Comparison of ENCODE assay signal across 12 cellular contexts in genomic region chr13:113546571-113547247, GRCh38. TPM values are rescaled to one million over a fixed set of nuclear protein-coding genes. Genes with fewer than 3 reads are reported as not detected.
DNase-seq lines count a peak whose midpoint lies in the region; ATAC-seq, FAIRE-seq and TF ChIP-seq lines count a peak whose summit lies in the region.
"Had no signal": no experiment of that assay in that cellular context is flagged by ENCODE, and none has a peak within 500 bp of the region (broad histone marks: within the 10 kb centered on the region; RNA-seq: fewer than 3 reads in every experiment).

No MANE protein-coding gene starts in this region.

- FAIRE-seq in pancreas (lab: Jason Lieb, UNC) = no peak

- H3K9me3 ChIP-seq in body of pancreas = no peaks in the 10 kb centered on the region
- H3K9me3 ChIP-seq in left ventricle myocardium inferior (replicated peaks) = no peaks in the 10 kb centered on the region
- no peaks in the 10 kb centered on the region for H3K9me3 ChIP-seq in pancreas
- H3K9me3 ChIP-seq: SK-N-SH had no signal

- peaks cover 0 to 2% of the 10 kb centered on the region in 2 donors for H3K36me3 ChIP-seq in body of pancreas (replicated peaks in 1 of 2; ENCODE audit: insufficient read depth in 1 of 2, low read depth in 2 of 2)
- H3K36me3 ChIP-seq in left ventricle myocardium inferior = peaks cover 34% of the 10 kb centered on the region
- H3K36me3 ChIP-seq in pancreas = peaks cover 0 to 13% (median 4%) of the 10 kb centered on the region in 3 donors

- intact Hi-C loops in body of pancreas (cut with DNase I) (no loop called here), left ventricle myocardium inferior (cut with micrococcal nuclease) (no loop called here), pancreas (cut with DNase I) (no loop called here)

- H3K27me3 ChIP-seq in body of pancreas = no peaks in the 10 kb centered on the region
- H3K27me3 ChIP-seq in left ventricle myocardium inferior (ENCODE audit: low read depth) = no peaks in the 10 kb centered on the region
- H3K27me3 ChIP-seq in pancreas = no peaks in the 10 kb centered on the region
- H3K27me3 ChIP-seq: cardiac muscle cell had no signal

- H3K4me3 ChIP-seq in body of pancreas (no peak overlapping the region), left ventricle myocardium inferior (peak overlapping the region; percentile 45), pancreas (no peak overlapping the region)
- H3K4me3 ChIP-seq: cardiac muscle cell had no signal

- peaks cover 6% of the 10 kb centered on the region for H3K4me1 ChIP-seq in body of pancreas
- peaks cover 48% of the 10 kb centered on the region for H3K4me1 ChIP-seq in left ventricle myocardium inferior
- H3K4me1 ChIP-seq in pancreas = no peaks in the 10 kb centered on the region

- WGBS in body of pancreas, 2 donors = 79 to 85% methylated on average over 14 to 19 of the region's 19 CpGs
- 80 to 83% methylated on average over 19 of the region's 19 CpGs for WGBS in pancreas, 2 donors

- ATAC-seq in body of pancreas = peak; percentile 28
- peak in 3 of 4 donors; percentile 58 to 61 (median 61) for ATAC-seq in pancreas
- no peak for ATAC-seq in HG02588 (IDR thresholded peaks at IDR 0.05; ENCODE audit: unreplicated experiment)

- TF ChIP-seq POLR2A in body of pancreas (IDR thresholded peaks at IDR 0.05) = no peak

- DNase-seq in AG08395 (ENCODE audit: low spot score) (peak; percentile 27), body of pancreas (peak in 1 of 4 donors; percentile 12), left ventricle myocardium inferior (peak; percentile 58), pancreas (peak in 1 of 6 donors; percentile 39), iPS-NIHi7 (ENCODE audit: extremely low spot score) (no peak), NOMO-1 treated with DMSO at 0.1 percent for 48 hours (lab: John Stamatoyannopoulos, UW; ENCODE audit: unreplicated experiment) (no peak)
- no peak for DNase-seq in activated T-cell treated with anti-CD3 and anti-CD28 coated beads, Interleukin-2, amount 50 U/mL, for 48 hours
- DNase-seq: ACHN, NCI-H510A had no signal

- no peak for TF ChIP-seq CTCF in body of pancreas (IDR thresholded peaks at IDR 0.05)
- TF ChIP-seq CTCF in left ventricle myocardium inferior (IDR thresholded peaks at IDR 0.05; ENCODE audit: borderline replicate concordance) = no peak
- no peak for TF ChIP-seq CTCF in pancreas (IDR thresholded peaks at IDR 0.05)

- peak overlapping the region in 1 of 4 donors; percentile 17 for H3K27ac ChIP-seq in body of pancreas
- H3K27ac ChIP-seq in left ventricle myocardium inferior (replicated peaks) = peak overlapping the region; percentile 76
- H3K27ac ChIP-seq in pancreas = no peak overlapping the region
- H3K27ac ChIP-seq: cardiac muscle cell had no signal

RNA-seq across cellular contexts. Expression of gene TFDP1, which starts 37.8 kb away (rescaled TPM):
- total RNA-seq in body of pancreas (10 to 100 TPM; 16.5 to 22.8 TPM), left ventricle myocardium inferior (48.7 TPM), pancreas (10 to 100 TPM; 10.3 to 24.7 (median 17.9) TPM)
- polyA plus RNA-seq in pancreas = 10 to 100 TPM; 10.9 to 22.3 TPM

RNA-seq across cellular contexts. Expression of gene DCUN1D2, which starts 56.2 kb away (rescaled TPM):
- total RNA-seq in body of pancreas = 10 to 100 TPM; 12.2 to 14.5 TPM
- 196 TPM for total RNA-seq in left ventricle myocardium inferior
- 10 to 100 TPM in 1 of 6 donors, 1 to 10 TPM in 5; 4.8 to 11.2 (median 7.3) TPM for total RNA-seq in pancreas
- polyA plus RNA-seq in pancreas = 10 to 100 TPM; 10.5 to 18.3 TPM

Comparison
In these comparisons a context has a peak if more than half of its experiments do, and no peak if none do; other contexts are left out.
1. DNase-seq: peak in AG08395 (single experiment) and left ventricle myocardium inferior (single experiment); none in iPS-NIHi7 (single experiment), NOMO-1 treated with DMSO at 0.1 percent for 48 hours (single experiment) and activated T-cell treated with anti-CD3 and anti-CD28 coated beads, Interleukin-2, amount 50 U/mL, for 48 hours (0 of 2).
2. RNA of gene DCUN1D2, which starts 56.2 kb away (total RNA-seq): 196 TPM in left ventricle myocardium inferior (single experiment); 12.2 to 14.5 TPM in body of pancreas and 4.8 to 11.2 TPM in pancreas; every median in the first group is over 10 times any median in the second.